ENCODE assay signal across 9 cellular contexts in genomic region chr2:171431677-171432167, GRCh38. TPM values are rescaled to one million over a fixed set of nuclear protein-coding genes. Genes with fewer than 3 reads are reported as not detected.
DNase-seq lines count a peak whose midpoint lies in the region; TF ChIP-seq lines count a peak whose summit lies in the region.
"Had no signal": no experiment of that assay in that cellular context is flagged by ENCODE, and none has a peak within 500 bp of the region (broad histone marks: within the 10 kb centered on the region; RNA-seq: fewer than 3 reads in every experiment).

No MANE protein-coding gene starts in this region.

- peaks cover 2% of the 10 kb centered on the region; the same call in 1 of the 2 replicates for H3K4me1 ChIP-seq in H9 (ENCODE audit: insufficient read depth, low read length)
- H3K4me1 ChIP-seq in muscle layer of colon (ENCODE audit: insufficient read depth, low read length), result peaks cover 43% of the 10 kb centered on the region
- H3K4me1 ChIP-seq in GM23248 (ENCODE audit: insufficient read depth), result peaks cover 12% of the 10 kb centered on the region

- no peak overlapping the region for H2BK15ac ChIP-seq in H9 (ENCODE audit: low read depth, low read length)

- peaks cover 0 to 7% of the 10 kb centered on the region in 2 experiments; a peak in 3 of 5 replicates for H3K9me3 Mint-ChIP-seq in H9
- H3K9me3 Mint-ChIP-seq in activated naive CD8-positive, alpha-beta T cell (ENCODE audit: low read depth), result no peaks in the 10 kb centered on the region

- no peak overlapping the region for H2BK120ac ChIP-seq in H9 (ENCODE audit: low read depth, low read length, poor library complexity, severe bottlenecking)

- intact Hi-C loops in cardiac septum (cut with DNase I), result loop anchor here (5.0 to 10.0 kb wide), 3 partner anchors 253 to 504 kb away; partner anchors contain the start of genes DYNC1I2 and GORASP2

- in situ Hi-C loops in GM23248 (cut with MboI), result no loop called here

- H3T11ph ChIP-seq in H9 (ENCODE audit: low read length), result no peak overlapping the region

- H2BK5ac ChIP-seq in H9 (ENCODE audit: insufficient read length, low read length), result no peak overlapping the region

- peaks cover 10% of the 10 kb centered on the region for H3K23me2 ChIP-seq in H9 (ENCODE audit: insufficient read length, low read depth, low read length, poor library complexity, severe bottlenecking)

- H4K91ac ChIP-seq in H9 (ENCODE audit: insufficient read length, low read depth, low read length), result no peak overlapping the region

- no CpG with 5 or more reads among the region's 9 CpGs for WGBS in H9 (ENCODE audit: extremely low coverage, insufficient read length, low lambda C conversion rate)
- WGBS in GM23248 (ENCODE audit: low coverage in 1 of 2, low lambda C conversion rate in 2 of 2, missing lambda C conversion rate in 2 of 2), 2 experiments, result 93 to 95% methylated on average over 8 to 9 of the region's 9 CpGs

- H3K36me3 Mint-ChIP-seq in H9 (ENCODE audit: insufficient read depth in 1 of 3, low read depth in 3 of 3), result peaks cover 19 to 29% (median 23%) of the 10 kb centered on the region in 3 experiments
- H3K36me3 Mint-ChIP-seq in activated naive CD8-positive, alpha-beta T cell, result peaks cover 17% of the 10 kb centered on the region

- H3K36me3 ChIP-seq in muscle layer of colon (ENCODE audit: insufficient read depth, low read length), result no peaks in the 10 kb centered on the region
- H3K36me3 ChIP-seq in GM23248 (ENCODE audit: low read depth), result peaks cover 8% of the 10 kb centered on the region

- H3K4me3 ChIP-seq in muscle layer of colon (ENCODE audit: low read depth in 1 of 2, low read length in 2 of 2), result peak overlapping the region in 1 of 2 donors; percentile 21
- H3K4me3 ChIP-seq in GM23248, result no peak overlapping the region

- no peaks in the 10 kb centered on the region for H3K79me1 ChIP-seq in H9 (ENCODE audit: insufficient read depth, low read depth, low read length, poor library complexity, severe bottlenecking)

- peak overlapping the region; percentile 75 to 86 (median 77); a peak in 5 of 7 replicates for H3K27ac Mint-ChIP-seq in H9
- H3K27ac Mint-ChIP-seq in activated naive CD8-positive, alpha-beta T cell, result peak overlapping the region; percentile 99

- H3K27me3 Mint-ChIP-seq in H9 (ENCODE audit: low read depth), result no peaks in the 10 kb centered on the region
- no peaks in the 10 kb centered on the region for H3K27me3 Mint-ChIP-seq in activated naive CD8-positive, alpha-beta T cell

- no peak overlapping the region for H3K4me2 ChIP-seq in H9 (ENCODE audit: insufficient read depth, insufficient read length, low read length)
- H3K4me2 ChIP-seq in GM23248 (ENCODE audit: unreplicated experiment), result no peak overlapping the region

- H3K18ac ChIP-seq in H9 (ENCODE audit: insufficient read length, low read depth, low read length), result peak overlapping the region; percentile 21

- H3K27ac ChIP-seq in C4-2B (peak overlapping the region; percentile 28), H9 (ENCODE audit: insufficient read length, low read depth, low read length) (no peak overlapping the region), muscle layer of colon (ENCODE audit: low read depth, low read length) (peak overlapping the region; percentile 91), GM23248 (no peak overlapping the region)

- TF ChIP-seq CTCF in C4-2B (conservative IDR thresholded peaks at IDR 0.05) (no peak), H9 (conservative IDR thresholded peaks at IDR 0.05) (no peak)

- no peaks in the 10 kb centered on the region for H3K27me3 ChIP-seq in H9 (ENCODE audit: insufficient read depth, low read length)
- H3K27me3 ChIP-seq in muscle layer of colon (ENCODE audit: control insufficient read depth in 1 of 2, insufficient read depth in 2 of 2, low read length in 2 of 2), result no peaks in the 10 kb centered on the region
- H3K27me3 ChIP-seq in GM23248 (replicated peaks; ENCODE audit: insufficient read depth), result no peaks in the 10 kb centered on the region

- H4K5ac ChIP-seq in H9 (ENCODE audit: insufficient read length, low read depth, low read length), result no peak overlapping the region

- no peaks in the 10 kb centered on the region for H3K9me2 ChIP-seq in GM23248 (ENCODE audit: insufficient read depth)

- no peaks in the 10 kb centered on the region for H3K9me3 ChIP-seq in H9 (ENCODE audit: control insufficient read depth, low read depth, low read length)
- no peaks in the 10 kb centered on the region for H3K9me3 ChIP-seq in muscle layer of colon (ENCODE audit: low read length)
- no peaks in the 10 kb centered on the region for H3K9me3 ChIP-seq in GM23248 (ENCODE audit: low read depth)

- H3F3A ChIP-seq in GM23248 (ENCODE audit: insufficient read depth), result peaks cover 25% of the 10 kb centered on the region

- H2AK5ac ChIP-seq in H9 (ENCODE audit: insufficient read length, low read length), result no peak overlapping the region

- peaks cover 47 to 50% of the 10 kb centered on the region in 2 experiments for H3K4me1 Mint-ChIP-seq in H9
- H3K4me1 Mint-ChIP-seq in activated naive CD8-positive, alpha-beta T cell (ENCODE audit: low read depth), result peaks cover 39% of the 10 kb centered on the region

- H3K79me2 ChIP-seq in H9 (ENCODE audit: insufficient read depth, low read length) (peaks cover 4% of the 10 kb centered on the region; the same call in 1 of the 2 replicates), GM23248 (ENCODE audit: insufficient read depth) (peaks cover 69% of the 10 kb centered on the region)

- H3K56ac ChIP-seq in H9 (ENCODE audit: insufficient read length, low read depth, low read length), result no peak overlapping the region

- H3K4me3 Mint-ChIP-seq in H9, result peak overlapping the region; percentile 55 to 76
- peak overlapping the region; percentile 98 for H3K4me3 Mint-ChIP-seq in activated naive CD8-positive, alpha-beta T cell

- H3K14ac ChIP-seq in H9 (ENCODE audit: insufficient read depth, low read length), result peak overlapping the region; percentile 39

- H4K20me1 ChIP-seq in H9 (ENCODE audit: control insufficient read depth, insufficient read depth, insufficient read length) (no peaks in the 10 kb centered on the region), GM23248 (ENCODE audit: insufficient read depth) (no peaks in the 10 kb centered on the region)

- H2BK12ac ChIP-seq in H9 (ENCODE audit: insufficient read length, low read depth, low read length), result no peak overlapping the region

- no peak overlapping the region for H2BK20ac ChIP-seq in H9 (ENCODE audit: low read depth, low read length, poor library complexity, severe bottlenecking)

- H3K23ac ChIP-seq in H9 (ENCODE audit: insufficient read length, low read depth, low read length), result no peak overlapping the region

- DNase-seq in H9, result peak; percentile 44
- no peak for DNase-seq in NCI-H1436 (lab: John Stamatoyannopoulos, UW)
- DNase-seq in GM19240 (ENCODE audit: insufficient read length, low spot score), result no peak
- no peak for DNase-seq in cardiac septum (ENCODE audit: low spot score)
- DNase-seq in GM23248, result no peak
- DNase-seq: C1 segment of cervical spinal cord had no signal

- no peak overlapping the region for H2AFZ ChIP-seq in H9 (ENCODE audit: low read length)
- H2AFZ ChIP-seq in GM23248, result no peak overlapping the region

- H3K9ac ChIP-seq in H9 (ENCODE audit: extremely low read depth, insufficient read length, low read length) (no peak overlapping the region), muscle layer of colon (ENCODE audit: low read length) (peak overlapping the region; percentile 54), GM23248 (no peak overlapping the region)

- no peak overlapping the region for H3K4ac ChIP-seq in H9 (ENCODE audit: low read depth, low read length)

- H4K8ac ChIP-seq in H9 (replicated peaks; ENCODE audit: insufficient read length, low read depth, low read length), result no peak overlapping the region

RNA-seq across cellular contexts. Expression of gene METTL8, which starts 2.1 kb away (rescaled TPM):
- total RNA-seq in H9 (2021) (40.9 and 44.7 TPM in 2 replicates), cardiac septum (10.5 TPM)
- total RNA-seq in GM23248 (2014; rRNA removed; shearing (Covaris generic)), result 17.8 and 38.5 TPM in 2 replicates
- polyA plus RNA-seq in GM23248 (2016; fragmentation: Nextera tagmentation; extraction: Ambion mirVana), result 27.2 and 31.5 TPM in 2 replicates

RNA-seq across cellular contexts. Expression of gene DCAF17, which starts 2.3 kb away (rescaled TPM):
- total RNA-seq in H9 (2021) (25.5 and 28.1 TPM in 2 replicates), cardiac septum (12.4 TPM)
- total RNA-seq in GM23248 (2014; rRNA removed; shearing (Covaris generic)), result 14.4 and 17.6 TPM in 2 replicates
- polyA plus RNA-seq in GM23248 (2016; fragmentation: Nextera tagmentation; extraction: Ambion mirVana), result 9.9 and 10.6 TPM in 2 replicates

Comparison
In these comparisons a context has a peak if more than half of its experiments do, and no peak if none do; other contexts are left out.
1. H3K27ac ChIP-seq: peak in C4-2B (single experiment) and muscle layer of colon (single experiment); none in H9 (single experiment) and GM23248 (single experiment).